1 cellular context compared by ENCODE assay signal in the genomic region with DNA sequence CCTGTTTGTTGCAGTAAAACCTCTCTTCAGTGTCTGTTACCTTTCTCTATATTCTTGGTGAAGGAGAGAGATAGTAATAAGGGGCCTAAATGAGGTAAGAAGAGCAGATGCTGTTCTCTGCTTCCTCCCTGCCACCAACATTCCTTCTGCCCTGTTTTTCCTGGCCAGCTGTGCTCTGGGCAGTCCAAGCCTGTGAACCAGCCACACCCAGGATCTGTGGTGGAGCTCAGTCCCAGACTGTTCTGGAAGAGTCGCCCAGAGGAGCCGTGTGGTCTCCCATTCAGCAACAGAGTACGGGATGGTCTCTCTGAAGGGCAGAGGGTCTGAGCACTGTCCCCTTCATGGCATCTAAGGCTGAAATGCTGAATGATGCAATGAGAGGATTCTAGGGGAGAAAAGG.
TF ChIP-seq lines count a peak whose summit lies in the region.

No MANE protein-coding gene starts in this region.

TF ChIP-seq in H1, 55 proteins besides CTCF, POLR2A, EP300 and RAD21 (continued from another document):
- TF ChIP-seq CEBPB (IDR thresholded peaks at IDR 0.05; ENCODE audit: low read depth, low read length): no peak
- TF ChIP-seq GABPA (IDR thresholded peaks at IDR 0.05; ENCODE audit: borderline replicate concordance, insufficient read depth, low read length): no peak
- no peak for TF ChIP-seq CHD1 (IDR thresholded peaks at IDR 0.05; ENCODE audit: low read depth, low read length)
- no peak for TF ChIP-seq SP4 (IDR thresholded peaks at IDR 0.05; ENCODE audit: low read length)
- no peak for TF ChIP-seq SAP30 (IDR thresholded peaks at IDR 0.05; ENCODE audit: insufficient read depth, insufficient replicate concordance, low read length)
- TF ChIP-seq JUND (IDR thresholded peaks at IDR 0.05; ENCODE audit: low read length): no peak
- no peak for TF ChIP-seq BCL11A (IDR thresholded peaks at IDR 0.05; ENCODE audit: low read depth in 2 of 2, low read length in 2 of 2)
- TF ChIP-seq CHD2 (IDR thresholded peaks at IDR 0.05; ENCODE audit: low read length): no peak
